8 cellular contexts compared by ENCODE assay signal in genomic region chr13:49220035-49220855, GRCh38. TPM values are rescaled to one million over a fixed set of nuclear protein-coding genes. Genes with fewer than 3 reads are reported as not detected.
DNase-seq lines count a peak whose midpoint lies in the region; ATAC-seq and TF ChIP-seq lines count a peak whose summit lies in the region.

A gene with protein sequence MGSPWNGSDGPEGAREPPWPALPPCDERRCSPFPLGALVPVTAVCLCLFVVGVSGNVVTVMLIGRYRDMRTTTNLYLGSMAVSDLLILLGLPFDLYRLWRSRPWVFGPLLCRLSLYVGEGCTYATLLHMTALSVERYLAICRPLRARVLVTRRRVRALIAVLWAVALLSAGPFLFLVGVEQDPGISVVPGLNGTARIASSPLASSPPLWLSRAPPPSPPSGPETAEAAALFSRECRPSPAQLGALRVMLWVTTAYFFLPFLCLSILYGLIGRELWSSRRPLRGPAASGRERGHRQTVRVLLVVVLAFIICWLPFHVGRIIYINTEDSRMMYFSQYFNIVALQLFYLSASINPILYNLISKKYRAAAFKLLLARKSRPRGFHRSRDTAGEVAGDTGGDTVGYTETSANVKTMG (plus strand): TSS chr13:49220338. CDS start chr13:49220338, 0 bp downstream.

- CTCF ChIA-PET in GM10248 (lab: Yijun Ruan, JAX): interaction anchor here (1.0 to 1.5 kb wide), 2 partner anchors 18 to 28 kb away, joined by 3 to 4 read pairs; partner anchors contain the start of gene CDADC1

- POLR2A ChIA-PET in GM10248 (lab: Yijun Ruan, JAX): no interaction called here

- DNase-seq in GM10248 (ENCODE audit: extremely low spot score) (peak; percentile 43), NCI-H460 (ENCODE audit: extremely low read depth, low read depth) (peak; percentile 35), left ventricle myocardium superior (peak; percentile 62), retina (peak; percentile 75), dedifferentiated amniotic fluid mesenchymal stem cell (ENCODE audit: extremely low spot score) (no peak), foreskin melanocyte (no peak)
- DNase-seq in activated naive CD4-positive, alpha-beta T cell treated with anti-CD3 and anti-CD28 coated beads, Interleukin-2, amount 50 U/mL, for 16 hours: peak; percentile 61

- no peak for TF ChIP-seq CTCF in GM10248 (IDR thresholded peaks at IDR 0.05; ENCODE audit: control extremely low read depth, extremely low read depth, low read depth, missing control alignments)

- intact Hi-C loops in left ventricle myocardium superior (cut with micrococcal nuclease): no loop called here

- ATAC-seq in left ventricle myocardium superior: peak; percentile 91
- ATAC-seq in GM21528 (IDR thresholded peaks at IDR 0.05; ENCODE audit: low FRiP score, unreplicated experiment): no peak

RNA-seq across cellular contexts. Expression of the gene that starts here (rescaled TPM):
- not detected in 2 replicates for total RNA-seq in NCI-H460 (2014; rRNA removed; shearing (Covaris generic))
- not detected in 2 replicates for polyA plus RNA-seq in NCI-H460 (2014; cell fraction: nucleus; rRNA removed)
- not detected for total RNA-seq in left ventricle myocardium superior

Comparison
In these comparisons a context has a peak if more than half of its experiments do, and no peak if none do; other contexts are left out.
1. Peak in DNase-seq in NCI-H460; RNA of the gene not detected or under 1 TPM.
2. Peak in DNase-seq and ATAC-seq in left ventricle myocardium superior; RNA of the gene not detected or under 1 TPM.
3. DNase-seq: peak in GM10248 (single experiment), activated naive CD4-positive, alpha-beta T cell treated with anti-CD3 and anti-CD28 coated beads, Interleukin-2, amount 50 U/mL, for 16 hours (single experiment) and retina (single experiment); none in dedifferentiated amniotic fluid mesenchymal stem cell (single experiment) and foreskin melanocyte (single experiment).